Comparison of ENCODE assay signal across 26 cellular contexts in the genomic region with DNA sequence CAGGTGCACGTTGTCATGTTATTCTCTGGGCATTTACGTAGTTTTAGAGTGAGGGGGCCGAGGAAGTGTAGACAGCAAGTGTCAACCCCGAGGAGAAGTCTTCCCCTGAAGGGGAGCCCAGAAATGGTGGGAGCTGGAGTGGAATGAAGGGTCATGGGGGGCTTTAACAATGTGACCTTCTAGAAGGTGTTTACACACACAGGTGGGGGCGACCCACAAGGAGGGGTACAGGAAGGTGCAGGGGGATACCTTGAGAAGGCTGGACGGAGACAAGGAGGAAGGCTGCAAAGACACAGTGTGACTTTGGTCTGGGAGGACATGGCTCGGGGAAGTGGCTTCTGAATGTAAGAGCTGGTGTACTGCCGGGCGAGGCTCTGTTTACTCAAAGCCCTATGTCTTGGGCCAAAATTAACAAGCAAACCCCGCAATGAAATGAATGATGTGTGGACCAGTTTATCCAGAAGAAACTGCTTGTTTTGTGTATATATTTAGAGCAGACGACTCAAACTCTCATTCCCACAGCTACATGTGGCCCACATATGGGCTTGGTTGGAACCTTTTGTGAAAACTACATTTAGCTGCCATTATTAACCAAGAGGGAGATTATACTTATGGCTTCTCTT. TPM values are rescaled to one million over a fixed set of nuclear protein-coding genes. Genes with fewer than 3 reads are reported as not detected.
DNase-seq lines count a peak whose midpoint lies in the region; ATAC-seq, FAIRE-seq and TF ChIP-seq lines count a peak whose summit lies in the region.
"Had no signal": no experiment of that assay in that cellular context is flagged by ENCODE, and none has a peak within 500 bp of the region (broad histone marks: within the 10 kb centered on the region; RNA-seq: fewer than 3 reads in every experiment).

No MANE protein-coding gene starts in this region.

- H3K9ac ChIP-seq in BLaER1 treated with 17β-estradiol and CSF1 and Interleukin-3, amounts not matched to agents 10 nM and 100 nM: no peak overlapping the region
- H3K9ac ChIP-seq in endothelial cell of umbilical vein (replicated peaks; ENCODE audit: extremely low read depth, insufficient read depth, low read length): no peak overlapping the region
- no peak overlapping the region for H3K9ac ChIP-seq in mesendoderm (ENCODE audit: low read length)

- no peak overlapping the region for H3K18ac ChIP-seq in mesendoderm (ENCODE audit: low read length)

- intact Hi-C loops in endothelial cell of umbilical vein (cut with micrococcal nuclease): loop anchor here (5.0 kb wide), 1 partner anchor 61 kb away; no protein-coding TSS in a partner anchor

- BruUV-seq in endothelial cell of umbilical vein (replicated peaks; lab: Mats Ljungman, UMichigan): no TSS peak

- no peak for ATAC-seq in GM18502 (IDR thresholded peaks at IDR 0.05; ENCODE audit: poor library complexity, unreplicated experiment)
- ATAC-seq: left ventricle myocardium superior, Panc1, psoas muscle had no signal

- H2BK120ac ChIP-seq in mesendoderm (ENCODE audit: low read depth, low read length): no peak overlapping the region

- POLR2A ChIA-PET in endothelial cell of umbilical vein (lab: Charles Lee): no interaction called here

- peak overlapping the region; percentile 36 to 80 (median 67) for H3K4me2 ChIP-seq in BLaER1 treated with 17β-estradiol and CSF1 and Interleukin-3, amounts not matched to agents 10 nM and 100 nM
- no peak overlapping the region for H3K4me2 ChIP-seq in endothelial cell of umbilical vein (ENCODE audit: insufficient read depth, low read length)
- H3K4me2 ChIP-seq in mesendoderm (ENCODE audit: low read length): no peak overlapping the region

- no peak overlapping the region for H2AFZ ChIP-seq in endothelial cell of umbilical vein (ENCODE audit: low read depth, low read length)

- no peaks in the 10 kb centered on the region for H3K27me3 ChIP-seq in BLaER1 treated with 17β-estradiol and CSF1 and Interleukin-3, amounts not matched to agents 10 nM and 100 nM
- H3K27me3 ChIP-seq in endothelial cell of umbilical vein (ENCODE audit: control insufficient read depth in 2 of 2, insufficient read depth in 2 of 2, low read length in 2 of 2) (peaks cover 0 to 6% of the 10 kb centered on the region in 2 experiments), mesendoderm (ENCODE audit: insufficient read depth, low read length, poor library complexity) (no peaks in the 10 kb centered on the region)
- H3K27me3 ChIP-seq: SJSA1, suprapubic skin, uterus had no signal

- no CpG with 5 or more reads among the region's 11 CpGs for WGBS in mesendoderm (ENCODE audit: extremely low coverage, insufficient coverage, low lambda C conversion rate)

- H3K36me3 ChIP-seq in BLaER1 treated with 17β-estradiol and CSF1 and Interleukin-3, amounts not matched to agents 10 nM and 100 nM: no peaks in the 10 kb centered on the region
- H3K36me3 ChIP-seq in endothelial cell of umbilical vein (ENCODE audit: control insufficient read depth in 2 of 2, extremely low read depth in 1 of 2, insufficient read depth in 2 of 2, low read length in 2 of 2) (no peaks in the 10 kb centered on the region), mesendoderm (ENCODE audit: control insufficient read depth, insufficient read depth, low read length) (no peaks in the 10 kb centered on the region)
- H3K36me3 ChIP-seq: heart left ventricle, SJSA1, suprapubic skin, uterus had no signal

- peak overlapping the region; percentile 19 for H2BK15ac ChIP-seq in mesendoderm (replicated peaks; ENCODE audit: low read depth)

- FAIRE-seq in endothelial cell of umbilical vein (lab: Jason Lieb, UNC): peak; percentile 38

- TF ChIP-seq CTCF in endothelial cell of umbilical vein (IDR thresholded peaks at IDR 0.05; ENCODE audit: extremely low read depth in 1 of 2, insufficient read depth in 1 of 2, low read depth in 1 of 2, low read length in 2 of 2): no peak

- CTCF ChIA-PET in endothelial cell of umbilical vein (lab: Charles Lee): interaction anchor here (0.9 to 1.4 kb wide), 4 partner anchors 16 to 59 kb away, joined by 3 to 5 read pairs (median 3); no protein-coding TSS in a partner anchor

- peaks cover 9 to 26% (median 15%) of the 10 kb centered on the region in 10 experiments for H3K4me1 ChIP-seq in BLaER1 treated with 17β-estradiol and CSF1 and Interleukin-3, amounts not matched to agents 10 nM and 100 nM
- no peaks in the 10 kb centered on the region for H3K4me1 ChIP-seq in endothelial cell of umbilical vein (ENCODE audit: control insufficient read depth, extremely low read depth, insufficient read depth, low read length)
- peaks cover 3% of the 10 kb centered on the region for H3K4me1 ChIP-seq in mesendoderm (ENCODE audit: control insufficient read depth, low read depth, low read length)
- H3K4me1 ChIP-seq: psoas muscle, uterus had no signal

- no peaks in the 10 kb centered on the region for H4K20me1 ChIP-seq in BLaER1 treated with 17β-estradiol and CSF1 and Interleukin-3, amounts not matched to agents 10 nM and 100 nM
- H4K20me1 ChIP-seq in endothelial cell of umbilical vein (replicated peaks; ENCODE audit: control insufficient read depth, extremely low read depth, insufficient read depth, low read length): no peaks in the 10 kb centered on the region

- H3K27ac ChIP-seq in BLaER1 treated with 17β-estradiol and CSF1 and Interleukin-3, amounts not matched to agents 10 nM and 100 nM: no peak overlapping the region
- H3K27ac ChIP-seq in endothelial cell of umbilical vein (ENCODE audit: insufficient read depth, low read depth, low read length) (no peak overlapping the region), mesendoderm (ENCODE audit: low read depth, low read length) (no peak overlapping the region)
- H3K27ac ChIP-seq: heart left ventricle, psoas muscle, SJSA1, suprapubic skin, uterus had no signal

- no peak overlapping the region for H2BK5ac ChIP-seq in mesendoderm (ENCODE audit: low read length)

- dilution Hi-C loops in endothelial cell of umbilical vein (cut with MboI; ENCODE audit: extremely low pct_ligation_motif_present, low sequenced_read_pairs): no loop called here

- no peak overlapping the region for H3K23ac ChIP-seq in mesendoderm (ENCODE audit: low read length)

- H2AK5ac ChIP-seq in mesendoderm (ENCODE audit: low read length): no peak overlapping the region

- no peak for TF ChIP-seq POLR2A in endothelial cell of umbilical vein (IDR thresholded peaks at IDR 0.05; ENCODE audit: low read depth, low read length)

- H3K79me2 ChIP-seq in endothelial cell of umbilical vein (ENCODE audit: control insufficient read depth, insufficient read depth, low read length) (no peaks in the 10 kb centered on the region), mesendoderm (ENCODE audit: control insufficient read depth, insufficient read depth, low read length) (no peaks in the 10 kb centered on the region)

- H3K79me1 ChIP-seq in mesendoderm (ENCODE audit: low read length): no peaks in the 10 kb centered on the region

- no peak overlapping the region for H3K4me3 ChIP-seq in BLaER1 treated with 17β-estradiol and CSF1 and Interleukin-3, amounts not matched to agents 10 nM and 100 nM
- H3K4me3 ChIP-seq in endothelial cell of umbilical vein (replicated peaks in 1 of 3; ENCODE audit: insufficient read depth in 1 of 3, low read depth in 1 of 3, low read length in 3 of 3): no peak overlapping the region
- no peak overlapping the region for H3K4me3 ChIP-seq in mesendoderm (ENCODE audit: low read length)
- H3K4me3 ChIP-seq: heart left ventricle, psoas muscle, SJSA1, suprapubic skin, uterus had no signal

- no peak overlapping the region for H4K5ac ChIP-seq in mesendoderm (ENCODE audit: low read length)

- H3K56ac ChIP-seq in mesendoderm (ENCODE audit: low read length): no peak overlapping the region

- H3K9me3 ChIP-seq in BLaER1 treated with 17β-estradiol and CSF1 and Interleukin-3, amounts not matched to agents 10 nM and 100 nM (replicated peaks in 1 of 11): peaks cover 0 to 5% (median 0%) of the 10 kb centered on the region in 11 experiments; a peak in 3 of 22 replicates
- no peaks in the 10 kb centered on the region for H3K9me3 ChIP-seq in endothelial cell of umbilical vein (replicated peaks; ENCODE audit: control insufficient read depth, insufficient read depth, low read length)
- H3K9me3 ChIP-seq: heart left ventricle, psoas muscle, SJSA1, suprapubic skin, uterus had no signal

- no peak overlapping the region for H3K4ac ChIP-seq in mesendoderm (ENCODE audit: low read depth, low read length)

- DNase-seq in LoVo (ENCODE audit: low spot score) (peak; percentile 36), endothelial cell of umbilical vein (ENCODE audit: low read depth, low spot score) (no peak), mesendoderm (no peak), AG08395 (ENCODE audit: low spot score) (no peak), medulla oblongata (ENCODE audit: extremely low spot score) (no peak)
- DNase-seq in activated effector memory CD4-positive, alpha-beta T cell treated with anti-CD3 and anti-CD28 coated beads, Interleukin-2, amount 50 U/mL, for 16 hours: no peak
- DNase-seq: activated CD4-positive, alpha-beta T cell treated with anti-CD3 and anti-CD28 coated beads, Interleukin-2, amount 10 ng/mL, durations not matched to agents 24 days and 14 days; effector memory CD4-positive, alpha-beta T cell; heart left ventricle; left ventricle myocardium superior; NCI-H1092 treated with DMSO at 0.1 percent for 48 hours; NCI-H2081 treated with DMSO at 0.1 percent for 48 hours; psoas muscle; uterus had no signal

- no peak overlapping the region for H4K8ac ChIP-seq in mesendoderm (ENCODE audit: low read depth, low read length)

- no peaks in the 10 kb centered on the region for H3K9me1 ChIP-seq in endothelial cell of umbilical vein (replicated peaks; ENCODE audit: control insufficient read depth, extremely low read depth, insufficient read depth, low read length)

TF ChIP-seq in endothelial cell of umbilical vein, 7 proteins besides CTCF, POLR2A, EP300 and RAD21:
- TF ChIP-seq GATA2 (IDR thresholded peaks at IDR 0.05; ENCODE audit: insufficient read depth, insufficient read length, low read depth, low read length) (no peak), MYC (IDR thresholded peaks at IDR 0.05; ENCODE audit: low read depth, low read length) (no peak), MAX (IDR thresholded peaks at IDR 0.05; ENCODE audit: insufficient read depth, insufficient read length) (no peak)
TF ChIP-seq in endothelial cell of umbilical vein: peak in this region for 0.

RNA-seq across cellular contexts. Expression of gene TRPM1, which starts 18.6 kb away (rescaled TPM):
- total RNA-seq in endothelial cell of umbilical vein: 0.53 TPM in 1 of 2 replicates, not detected in the other
- 0.19 and 0.54 TPM in 2 replicates for polyA plus RNA-seq in endothelial cell of umbilical vein
- 0.15 and 0.25 TPM in 2 replicates for polyA plus RNA-seq in endothelial cell of umbilical vein (2011; cell fraction: cytosol; rRNA removed)
- 0.08 and 0.41 TPM in 2 replicates for polyA plus RNA-seq in endothelial cell of umbilical vein (2011; cell fraction: nucleus; rRNA removed)
- 0.33 TPM in 1 of 2 replicates, not detected in the other for polyA plus RNA-seq in endothelial cell of umbilical vein (2012)
- 0.39 and 0.55 TPM in 2 replicates for polyA minus RNA-seq in endothelial cell of umbilical vein
- polyA minus RNA-seq in endothelial cell of umbilical vein (2011; cell fraction: cytosol; rRNA and poly(A)+ RNA removed): not detected
- polyA minus RNA-seq in endothelial cell of umbilical vein (2011; cell fraction: nucleus; rRNA and poly(A)+ RNA removed): 1.1 TPM in 1 of 2 replicates, not detected in the other
- polyA plus RNA-seq in mesendoderm (2013, experiment 1 of 2): 0.21 TPM
- polyA plus RNA-seq in mesendoderm (2013, experiment 2 of 2): 0.27 TPM
- total RNA-seq: activated CD4-positive, alpha-beta T cell treated with anti-CD3 and anti-CD28 coated beads, Interleukin-2, amount 10 ng/mL, durations not matched to agents 24 days and 14 days; activated T-helper 1 cell treated with anti-CD3 and anti-CD28 coated beads, Interleukin-12 subunit alpha, Interleukin-12 subunit beta, Interleukin-2, Interleukin-4 antibody, amounts not matched to agents 30 ng/mL and 10 ng/mL and 1 ng/mL, durations not matched to agents 14 hours and 24 hours and 36 hours; cerebellum; heart left ventricle; left ventricle myocardium superior; LHCN-M2; mucosa of gallbladder; NCI-H460; neural crest cell; psoas muscle; T-helper 1 cell treated with Interleukin-12 subunit alpha and Interleukin-12 subunit beta and Interleukin-4 antibody, amounts not matched to agents 30 ng/mL and 1 ng/mL, for 36 hours; uterus had no signal

Comparison
In these comparisons a context has a peak if more than half of its experiments do, and no peak if none do; other contexts are left out.
1. H3K4me2 ChIP-seq: peak in BLaER1 treated with 17β-estradiol and CSF1 and Interleukin-3, amounts not matched to agents 10 nM and 100 nM (11 of 11); none in endothelial cell of umbilical vein (single experiment) and mesendoderm (single experiment).